ENCODE assay signal across 11 cellular contexts in genomic region chr21:33232640-33233039, GRCh38. TPM values are rescaled to one million over a fixed set of nuclear protein-coding genes. Genes with fewer than 3 reads are reported as not detected.
DNase-seq lines count a peak whose midpoint lies in the region; ATAC-seq and TF ChIP-seq lines count a peak whose summit lies in the region.
"Had no signal": no experiment of that assay in that cellular context is flagged by ENCODE, and none has a peak within 500 bp of the region (broad histone marks: within the 10 kb centered on the region; RNA-seq: fewer than 3 reads in every experiment).

No MANE protein-coding gene starts in this region.

- H3K27ac Mint-ChIP-seq in activated T-cell treated with anti-CD3 and anti-CD28 coated beads, Interleukin-2, amount 50 U/mL, for 24 hours = peak overlapping the region; percentile 86
- peak overlapping the region; percentile 95 for H3K27ac Mint-ChIP-seq in dendritic cell treated with granulocyte-macrophage colony-stimulating factor and Interleukin-4, amounts not matched to agents 40 ng/mL and 50 ng/mL, for 4 days

- peaks cover 77% of the 10 kb centered on the region for H3K4me1 Mint-ChIP-seq in activated T-cell treated with anti-CD3 and anti-CD28 coated beads, Interleukin-2, amount 50 U/mL, for 24 hours (ENCODE audit: low read depth)
- H3K4me1 Mint-ChIP-seq in dendritic cell treated with granulocyte-macrophage colony-stimulating factor and Interleukin-4, amounts not matched to agents 40 ng/mL and 50 ng/mL, for 4 days (ENCODE audit: low read depth) = peaks cover 66% of the 10 kb centered on the region

- POLR2A ChIA-PET in OCI-LY7 (lab: Charles Lee) = interaction anchor here (0.7 to 1.4 kb wide), 6 partner anchors 8 to 495 kb away, joined by 3 to 4 read pairs (median 4); partner anchors contain the start of gene IFNAR1

- no TSS peak for BruUV-seq in OCI-LY7 (replicated peaks; lab: Mats Ljungman, UMichigan)

- H3K36me3 ChIP-seq in OCI-LY7 (ENCODE audit: insufficient read depth, low read length) = peaks cover 67% of the 10 kb centered on the region
- no peaks in the 10 kb centered on the region for H3K36me3 ChIP-seq in smooth muscle cell (ENCODE audit: low read depth)
- H3K36me3 ChIP-seq: uterus had no signal

- ATAC-seq in HG02571 (IDR thresholded peaks at IDR 0.05; ENCODE audit: unreplicated experiment) (no peak), GM18505 (IDR thresholded peaks at IDR 0.05; ENCODE audit: unreplicated experiment) (no peak)

- no peaks in the 10 kb centered on the region for H3K27me3 Mint-ChIP-seq in activated T-cell treated with anti-CD3 and anti-CD28 coated beads, Interleukin-2, amount 50 U/mL, for 24 hours
- H3K27me3 Mint-ChIP-seq in dendritic cell treated with granulocyte-macrophage colony-stimulating factor and Interleukin-4, amounts not matched to agents 40 ng/mL and 50 ng/mL, for 4 days = no peaks in the 10 kb centered on the region

- TF ChIP-seq CTCF in OCI-LY7 (conservative IDR thresholded peaks at IDR 0.05; ENCODE audit: low read length) (no peak), smooth muscle cell (IDR thresholded peaks at IDR 0.05; ENCODE audit: borderline replicate concordance, insufficient read depth, poor library complexity, severe bottlenecking) (no peak)

- H3K4me1 ChIP-seq in OCI-LY7 (ENCODE audit: insufficient read depth, low read length, poor library complexity, severe bottlenecking) (peaks cover 73% of the 10 kb centered on the region), smooth muscle cell (ENCODE audit: low read depth) (peaks cover 27% of the 10 kb centered on the region)

- intact Hi-C loops in OCI-LY7 (cut with micrococcal nuclease; ENCODE audit: unreplicated experiment) = loop anchor here (5.0 kb wide), 2 partner anchors 35 to 65 kb away; partner anchors contain the start of gene IL10RB
- intact Hi-C loops in dendritic cell treated with granulocyte-macrophage colony-stimulating factor and Interleukin-4, amounts not matched to agents 40 ng/mL and 50 ng/mL, for 4 days (cut with micrococcal nuclease) = loop anchor here (5.0 kb wide), 1 partner anchor 35 kb away; the partner anchor contains the start of gene IL10RB

- H2AFZ ChIP-seq in OCI-LY7 (ENCODE audit: low read length) (no peak overlapping the region), smooth muscle cell (ENCODE audit: low read depth) (no peak overlapping the region)

- no peak for TF ChIP-seq POLR2A in GM18505 (IDR thresholded peaks at IDR 0.05; ENCODE audit: borderline replicate concordance, extremely low read depth, insufficient read depth, insufficient read length)

- CTCF ChIA-PET in OCI-LY7 (lab: Charles Lee; ENCODE audit: unreplicated experiment) = no interaction called here

- H3K79me2 ChIP-seq in OCI-LY7 (ENCODE audit: insufficient read depth, low read depth, low read length) = peaks cover 84% of the 10 kb centered on the region
- peaks cover 73% of the 10 kb centered on the region for H3K79me2 ChIP-seq in smooth muscle cell (ENCODE audit: low read depth)

- H3K9me3 Mint-ChIP-seq in activated T-cell treated with anti-CD3 and anti-CD28 coated beads, Interleukin-2, amount 50 U/mL, for 24 hours = no peaks in the 10 kb centered on the region
- H3K9me3 Mint-ChIP-seq in dendritic cell treated with granulocyte-macrophage colony-stimulating factor and Interleukin-4, amounts not matched to agents 40 ng/mL and 50 ng/mL, for 4 days = no peaks in the 10 kb centered on the region

- H3K4me3 Mint-ChIP-seq in activated T-cell treated with anti-CD3 and anti-CD28 coated beads, Interleukin-2, amount 50 U/mL, for 24 hours = peak overlapping the region; percentile 89
- peak overlapping the region; percentile 35 for H3K4me3 Mint-ChIP-seq in dendritic cell treated with granulocyte-macrophage colony-stimulating factor and Interleukin-4, amounts not matched to agents 40 ng/mL and 50 ng/mL, for 4 days

- no peaks in the 10 kb centered on the region for H3K27me3 ChIP-seq in smooth muscle cell (ENCODE audit: low read depth)
- H3K27me3 ChIP-seq: uterus had no signal

- peaks cover 2% of the 10 kb centered on the region for H3F3A ChIP-seq in smooth muscle cell (ENCODE audit: low read depth)

- H3K9me2 ChIP-seq in OCI-LY7 (ENCODE audit: insufficient read depth, low read length) = no peaks in the 10 kb centered on the region

- H3K9ac ChIP-seq in smooth muscle cell (ENCODE audit: low read depth) = no peak overlapping the region

- H3K4me2 ChIP-seq in OCI-LY7 (ENCODE audit: low read length) = peak overlapping the region; percentile 85
- H3K4me2 ChIP-seq in smooth muscle cell = peak overlapping the region; percentile 96

- DNase-seq in activated T-cell treated with anti-CD3 and anti-CD28 coated beads, Interleukin-2, amount 50 U/mL, for 24 hours = no peak
- no peak for DNase-seq in activated T-cell treated with anti-CD3 and anti-CD28 coated beads for 4 hours
- DNase-seq in OCI-LY7 (ENCODE audit: low spot score) = no peak
- DNase-seq in smooth muscle cell (lab: John Stamatoyannopoulos, UW; ENCODE audit: unreplicated experiment) = no peak
- DNase-seq in NCI-H748 treated with DMSO at 0.1 percent for 48 hours (lab: John Stamatoyannopoulos, UW) = no peak
- DNase-seq: KG1, NCI-H526 treated with DMSO at 0.1 percent for 48 hours, uterus had no signal

- peaks cover 44% of the 10 kb centered on the region for H3K36me3 Mint-ChIP-seq in activated T-cell treated with anti-CD3 and anti-CD28 coated beads, Interleukin-2, amount 50 U/mL, for 24 hours (ENCODE audit: low read depth)
- peaks cover 36% of the 10 kb centered on the region for H3K36me3 Mint-ChIP-seq in dendritic cell treated with granulocyte-macrophage colony-stimulating factor and Interleukin-4, amounts not matched to agents 40 ng/mL and 50 ng/mL, for 4 days (ENCODE audit: low read depth)

- 45% methylated on average over 3 of the region's 3 CpGs for WGBS in smooth muscle cell (ENCODE audit: low lambda C conversion rate)

- H3K4me3 ChIP-seq in OCI-LY7 (ENCODE audit: low read depth, low read length, poor library complexity, severe bottlenecking) (peak overlapping the region; percentile 86), smooth muscle cell (no peak overlapping the region)
- H3K4me3 ChIP-seq: uterus had no signal

- H3K27ac ChIP-seq in OCI-LY7 (ENCODE audit: low read depth, low read length, poor library complexity, severe bottlenecking) (peak overlapping the region; percentile 76), smooth muscle cell (ENCODE audit: low read depth) (peak overlapping the region; percentile 33)

- H4K20me1 ChIP-seq in OCI-LY7 (ENCODE audit: insufficient read depth, low read length) (peaks cover 10% of the 10 kb centered on the region; the same call in 1 of the 2 replicates), smooth muscle cell (ENCODE audit: low read depth) (peaks cover 46% of the 10 kb centered on the region)

- H3K9me3 ChIP-seq in OCI-LY7 (ENCODE audit: low read length) = no peaks in the 10 kb centered on the region
- H3K9me3 ChIP-seq in smooth muscle cell (replicated peaks; ENCODE audit: low read depth) = no peaks in the 10 kb centered on the region
- H3K9me3 ChIP-seq: uterus had no signal

RNA-seq across cellular contexts. Expression of gene IFNAR2, which starts 2.9 kb away (rescaled TPM):
- total RNA-seq in OCI-LY7 (2014; rRNA removed; shearing (Covaris generic)) = 22.1 and 24.8 TPM in 2 replicates
- 93.5 and 114 TPM in 2 replicates for total RNA-seq in OCI-LY7 (2022)
- 26.8 and 33.2 TPM in 2 replicates for total RNA-seq in smooth muscle cell
- polyA plus RNA-seq in smooth muscle cell = 29.3 and 30.7 TPM in 2 replicates

RNA-seq across cellular contexts. Expression of gene IL10RB, which starts 33.5 kb away (rescaled TPM):
- total RNA-seq in OCI-LY7 (2014; rRNA removed; shearing (Covaris generic)) = 44.3 and 48.0 TPM in 2 replicates
- total RNA-seq in OCI-LY7 (2022) (48.3 and 54.5 TPM in 2 replicates), smooth muscle cell (33.4 and 34.4 TPM in 2 replicates)
- polyA plus RNA-seq in smooth muscle cell = 35.2 and 40.2 TPM in 2 replicates
